Comparison of ENCODE assay signal across 11 cellular contexts in the genomic region with DNA sequence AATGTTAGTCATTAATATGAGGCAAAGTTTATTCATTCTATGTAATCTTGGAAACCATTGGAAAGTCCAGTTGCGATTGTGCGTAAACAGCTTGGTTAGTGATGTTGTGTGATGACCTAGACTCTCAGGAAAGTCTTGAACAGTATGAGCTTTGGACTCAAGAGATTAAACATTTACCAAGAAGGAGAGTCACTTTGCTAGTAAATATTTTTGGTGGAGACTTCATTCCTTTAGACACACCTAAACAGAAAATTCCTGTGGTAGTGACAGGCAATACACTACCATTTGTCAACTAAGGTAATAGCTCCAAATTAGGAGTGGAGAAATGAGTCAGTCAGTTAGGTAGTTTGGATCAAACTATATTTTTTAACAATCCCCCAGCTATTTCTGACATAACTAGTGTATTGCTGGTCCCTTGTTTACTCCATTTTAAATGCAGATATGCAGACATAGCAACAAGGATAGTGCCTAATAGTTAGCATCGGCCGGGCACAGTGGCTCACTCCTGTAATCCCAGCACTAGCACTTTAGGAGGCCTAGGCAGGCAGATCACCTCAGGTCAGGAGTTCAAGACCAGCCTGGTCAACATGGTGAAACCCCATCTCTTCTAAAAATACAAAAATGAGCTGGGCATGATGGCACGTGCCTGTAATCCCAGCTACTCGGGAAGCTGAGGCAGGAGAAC.
DNase-seq lines count a peak whose midpoint lies in the region; ATAC-seq, FAIRE-seq and TF ChIP-seq lines count a peak whose summit lies in the region.
"Had no signal": no experiment of that assay in that cellular context is flagged by ENCODE, and none has a peak within 500 bp of the region (broad histone marks: within the 10 kb centered on the region; RNA-seq: fewer than 3 reads in every experiment).

No MANE protein-coding gene starts in this region.

- H3K4me2 ChIP-seq in HepG2 (ENCODE audit: low read depth, low read length): peak overlapping the region; percentile 63

- in situ Hi-C loops in HepG2 (cut with HindIII; ENCODE audit: extremely low pct_ligation_motif_present, low pct_unique_long_range_greater_than_20kb): no loop called here

- H3K27me3 ChIP-seq in HepG2 (ENCODE audit: control insufficient read depth in 1 of 2, insufficient read depth in 2 of 2, low read length in 2 of 2) (no peaks in the 10 kb centered on the region), upper lobe of left lung (no peaks in the 10 kb centered on the region), heart right ventricle (no peaks in the 10 kb centered on the region)
- H3K27me3 ChIP-seq: dorsolateral prefrontal cortex, thyroid gland had no signal

- no peaks in the 10 kb centered on the region for H3K36me3 ChIP-seq in HepG2 (replicated peaks in 1 of 2; ENCODE audit: control insufficient read depth in 1 of 2, insufficient read depth in 2 of 2, low read length in 2 of 2)
- H3K36me3 ChIP-seq in upper lobe of left lung: no peaks in the 10 kb centered on the region
- H3K36me3 ChIP-seq in heart right ventricle: peaks cover 0 to 16% (median 8%) of the 10 kb centered on the region in 9 donors

- ATAC-seq in HepG2 (peak; percentile 78), upper lobe of left lung (ENCODE audit: low FRiP score in 2 of 2) (peak; percentile 49 to 90), heart right ventricle (no peak)
- ATAC-seq: K562 had no signal

- TF ChIP-seq CTCF in HepG2 (CRISPR knock-in tag; IDR thresholded peaks at IDR 0.05) (no peak), upper lobe of left lung (IDR thresholded peaks at IDR 0.05) (no peak), heart right ventricle (IDR thresholded peaks at IDR 0.05) (no peak)

- no peak for TF ChIP-seq RAD21 in HepG2 (CRISPR knock-in tag; IDR thresholded peaks at IDR 0.05)

- POLR2A ChIA-PET in HepG2 (lab: Yijun Ruan, JAX): interaction anchor here (0.9 to 1.3 kb wide), 4 partner anchors 9 to 93 kb away, joined by 3 read pairs; no protein-coding TSS in a partner anchor

- intact Hi-C loops in HepG2 (cut with micrococcal nuclease; ENCODE audit: unreplicated experiment): loop anchor here (1.0 to 10.0 kb wide), 3 partner anchors 33 to 92 kb away; a partner anchor contains a TSS
- intact Hi-C loops in heart right ventricle (cut with DNase I): no loop called here

- no peak for DNase-seq in HTR-8/SVneo (ENCODE audit: insufficient read length, low spot score)
- DNase-seq in HepG2 (ENCODE audit: low spot score): peak; percentile 74
- no peak for DNase-seq in upper lobe of left lung
- DNase-seq in heart right ventricle: no peak
- no peak for DNase-seq in NCI-H128 (lab: John Stamatoyannopoulos, UW; ENCODE audit: unreplicated experiment)
- DNase-seq in retina: no peak
- DNase-seq in NCI-H1694 treated with DMSO at 0.1 percent for 48 hours (lab: John Stamatoyannopoulos, UW): no peak
- DNase-seq: dorsolateral prefrontal cortex, thyroid gland had no signal

- CTCF ChIA-PET in HepG2 (lab: Yijun Ruan, JAX; ENCODE audit: low intra/inter-chr PET ratio, low total read pairs): no interaction called here

- peak; percentile 55 for FAIRE-seq in HTR-8/SVneo (lab: Jason Lieb, UNC)
- FAIRE-seq in colon (lab: Jason Lieb, UNC): peak; percentile 95
- peak; percentile 55 for FAIRE-seq in HepG2 (lab: Jason Lieb, UNC)
- FAIRE-seq: K562 had no signal

- H3K27ac ChIP-seq in HepG2 (ENCODE audit: extremely low read length, insufficient read depth, low read length): peak overlapping the region; percentile 52
- H3K27ac ChIP-seq in upper lobe of left lung: peak overlapping the region; percentile 9 to 74 (median 36)
- no peak overlapping the region for H3K27ac ChIP-seq in heart right ventricle
- H3K27ac ChIP-seq: dorsolateral prefrontal cortex, thyroid gland had no signal

- H3K4me1 ChIP-seq in HepG2 (ENCODE audit: insufficient read depth, low read length) (peaks cover 40% of the 10 kb centered on the region), upper lobe of left lung (peaks cover 0 to 3% (median 0%) of the 10 kb centered on the region in 4 donors), heart right ventricle (peaks cover 0 to 14% (median 0%) of the 10 kb centered on the region in 9 donors)
- H3K4me1 ChIP-seq: thyroid gland had no signal

- TF ChIP-seq EP300 in HepG2 (IDR thresholded peaks at IDR 0.05; ENCODE audit: low read depth in 2 of 2, low read length in 2 of 2): peak in 1 of 2 experiments; percentile 50; a peak in 1 of 4 replicates
- no peak for TF ChIP-seq EP300 in HepG2 (CRISPR knock-in tag; IDR thresholded peaks at IDR 0.05; ENCODE audit: borderline replicate concordance)
- peak in 1 of 4 donors; percentile 16 for TF ChIP-seq EP300 in upper lobe of left lung (IDR thresholded peaks at IDR 0.05)

- no peak overlapping the region for H2AFZ ChIP-seq in HepG2 (ENCODE audit: low read length)

- no peak overlapping the region; a peak in 1 of 6 replicates for H3K4me3 ChIP-seq in HepG2 (replicated peaks in 1 of 3; ENCODE audit: insufficient read depth in 1 of 3, low read depth in 2 of 3, low read length in 3 of 3)
- no peak overlapping the region for H3K4me3 ChIP-seq in upper lobe of left lung
- H3K4me3 ChIP-seq in heart right ventricle: no peak overlapping the region
- H3K4me3 ChIP-seq: dorsolateral prefrontal cortex, K562, thyroid gland had no signal

- 0 out of 2 replicates have a peak overlapping the region, but pooled peaks have one; percentile 30 for H3K9ac ChIP-seq in HepG2 (ENCODE audit: insufficient read depth, low read depth, low read length)

- TF ChIP-seq POLR2A in HepG2 (IDR thresholded peaks at IDR 0.05; ENCODE audit: insufficient read depth in 1 of 2, low read depth in 2 of 2, low read length in 2 of 2) (no peak), upper lobe of left lung (IDR thresholded peaks at IDR 0.05) (no peak)

- H4K20me1 ChIP-seq in HepG2 (ENCODE audit: insufficient read depth, low read length): no peaks in the 10 kb centered on the region

- no peaks in the 10 kb centered on the region for H3K79me2 ChIP-seq in HepG2 (ENCODE audit: insufficient read depth, low read length)

- H3K9me3 ChIP-seq in HepG2 (ENCODE audit: low read length) (no peaks in the 10 kb centered on the region), upper lobe of left lung (no peaks in the 10 kb centered on the region), heart right ventricle (no peaks in the 10 kb centered on the region)
- H3K9me3 ChIP-seq: thyroid gland had no signal

- BruUV-seq in HepG2 (replicated peaks; lab: Mats Ljungman, UMichigan): no TSS peak

- 19% methylated on average over 6 of the region's 6 CpGs for WGBS in HepG2 (ENCODE audit: low lambda C conversion rate)
- WGBS in upper lobe of left lung, 2 donors: 77 to 80% methylated on average over 6 of the region's 6 CpGs
- 92 to 96% methylated on average over 6 of the region's 6 CpGs for WGBS in heart right ventricle, 2 donors

TF ChIP-seq in HepG2, 621 proteins besides CTCF, POLR2A, EP300 and RAD21 (continues in another document):
- TF ChIP-seq ZFP90 (CRISPR knock-in tag; IDR thresholded peaks at IDR 0.05; ENCODE audit: borderline replicate concordance) (no peak), ZNF296 (CRISPR knock-in tag; conservative IDR thresholded peaks at IDR 0.05) (no peak), HNRNPUL1 (IDR thresholded peaks at IDR 0.05; ENCODE audit: low read depth, low read length) (0 out of 2 replicates have a peak, but pooled peaks have one; percentile 30), THAP11 (CRISPR knock-in tag; IDR thresholded peaks at IDR 0.05) (peak; percentile 26; the same call in 1 of the 2 replicates), IKZF1 (IDR thresholded peaks at IDR 0.05) (no peak), POGZ (CRISPR knock-in tag; IDR thresholded peaks at IDR 0.05) (no peak), CHD4 (IDR thresholded peaks at IDR 0.05; ENCODE audit: borderline replicate concordance, low read length) (no peak)
- TF ChIP-seq, protein P1, sequence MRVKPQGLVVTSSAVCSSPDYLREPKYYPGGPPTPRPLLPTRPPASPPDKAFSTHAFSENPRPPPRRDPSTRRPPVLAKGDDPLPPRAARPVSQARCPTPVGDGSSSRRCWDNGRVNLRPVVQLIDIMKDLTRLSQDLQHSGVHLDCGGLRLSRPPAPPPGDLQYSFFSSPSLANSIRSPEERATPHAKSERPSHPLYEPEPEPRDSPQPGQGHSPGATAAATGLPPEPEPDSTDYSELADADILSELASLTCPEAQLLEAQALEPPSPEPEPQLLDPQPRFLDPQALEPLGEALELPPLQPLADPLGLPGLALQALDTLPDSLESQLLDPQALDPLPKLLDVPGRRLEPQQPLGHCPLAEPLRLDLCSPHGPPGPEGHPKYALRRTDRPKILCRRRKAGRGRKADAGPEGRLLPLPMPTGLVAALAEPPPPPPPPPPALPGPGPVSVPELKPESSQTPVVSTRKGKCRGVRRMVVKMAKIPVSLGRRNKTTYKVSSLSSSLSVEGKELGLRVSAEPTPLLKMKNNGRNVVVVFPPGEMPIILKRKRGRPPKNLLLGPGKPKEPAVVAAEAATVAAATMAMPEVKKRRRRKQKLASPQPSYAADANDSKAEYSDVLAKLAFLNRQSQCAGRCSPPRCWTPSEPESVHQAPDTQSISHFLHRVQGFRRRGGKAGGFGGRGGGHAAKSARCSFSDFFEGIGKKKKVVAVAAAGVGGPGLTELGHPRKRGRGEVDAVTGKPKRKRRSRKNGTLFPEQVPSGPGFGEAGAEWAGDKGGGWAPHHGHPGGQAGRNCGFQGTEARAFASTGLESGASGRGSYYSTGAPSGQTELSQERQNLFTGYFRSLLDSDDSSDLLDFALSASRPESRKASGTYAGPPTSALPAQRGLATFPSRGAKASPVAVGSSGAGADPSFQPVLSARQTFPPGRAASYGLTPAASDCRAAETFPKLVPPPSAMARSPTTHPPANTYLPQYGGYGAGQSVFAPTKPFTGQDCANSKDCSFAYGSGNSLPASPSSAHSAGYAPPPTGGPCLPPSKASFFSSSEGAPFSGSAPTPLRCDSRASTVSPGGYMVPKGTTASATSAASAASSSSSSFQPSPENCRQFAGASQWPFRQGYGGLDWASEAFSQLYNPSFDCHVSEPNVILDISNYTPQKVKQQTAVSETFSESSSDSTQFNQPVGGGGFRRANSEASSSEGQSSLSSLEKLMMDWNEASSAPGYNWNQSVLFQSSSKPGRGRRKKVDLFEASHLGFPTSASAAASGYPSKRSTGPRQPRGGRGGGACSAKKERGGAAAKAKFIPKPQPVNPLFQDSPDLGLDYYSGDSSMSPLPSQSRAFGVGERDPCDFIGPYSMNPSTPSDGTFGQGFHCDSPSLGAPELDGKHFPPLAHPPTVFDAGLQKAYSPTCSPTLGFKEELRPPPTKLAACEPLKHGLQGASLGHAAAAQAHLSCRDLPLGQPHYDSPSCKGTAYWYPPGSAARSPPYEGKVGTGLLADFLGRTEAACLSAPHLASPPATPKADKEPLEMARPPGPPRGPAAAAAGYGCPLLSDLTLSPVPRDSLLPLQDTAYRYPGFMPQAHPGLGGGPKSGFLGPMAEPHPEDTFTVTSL (CRISPR knock-in tag; IDR thresholded peaks at IDR 0.05; ENCODE audit: borderline replicate concordance): peak; percentile 32; the same call in 1 of the 2 replicates

Comparison
In these comparisons a context has a peak if more than half of its experiments do, and no peak if none do; other contexts are left out.
1. ATAC-seq: peak in HepG2 (single experiment) and upper lobe of left lung (2 of 2); none in heart right ventricle (0 of 8).
2. H3K27ac ChIP-seq: peak in HepG2 (single experiment) and upper lobe of left lung (4 of 4); none in heart right ventricle (0 of 10).